ENCODE assay signal across 1 cellular context in the genomic region with DNA sequence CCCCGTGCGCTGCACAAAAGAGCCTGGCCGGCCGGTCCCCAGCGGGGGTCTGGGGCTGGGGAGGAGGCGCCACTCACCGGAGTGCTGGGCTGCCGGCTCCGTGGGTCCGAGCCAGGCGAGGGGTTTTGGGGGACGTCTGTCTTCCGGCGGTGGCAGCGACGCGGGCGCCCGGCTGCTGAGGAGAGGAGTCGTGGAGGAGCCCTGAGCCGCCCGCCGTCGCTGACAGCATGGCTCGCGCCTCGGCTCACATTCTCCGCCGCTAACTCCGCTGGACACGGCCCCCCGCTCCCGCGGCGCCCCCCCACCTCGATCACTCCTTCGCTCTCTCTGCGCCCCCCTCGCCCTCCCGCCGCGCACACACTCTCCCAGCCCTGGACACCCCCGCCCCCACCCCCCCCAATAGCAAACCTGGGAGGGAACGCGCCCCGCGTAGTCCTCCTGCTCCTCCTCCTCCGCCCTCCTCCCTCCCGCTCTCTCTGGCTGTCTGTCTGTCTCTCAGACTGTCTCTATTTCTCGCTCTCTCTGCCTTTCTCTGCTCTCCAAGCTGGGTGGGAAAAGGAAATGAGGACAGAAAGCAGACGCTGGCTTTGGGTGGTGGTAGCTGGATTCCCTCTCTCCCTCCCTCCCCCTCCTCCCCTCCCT.
A peak's percentile ranks its signal among the peaks of the same experiment; 100 is the strongest.
TF ChIP-seq lines count a peak whose summit lies in the region.

No MANE protein-coding gene starts in this region.

TF ChIP-seq in HEK293, 187 proteins besides CTCF, POLR2A, EP300 and RAD21 (continued from another document and continues in another):
- TF ChIP-seq, protein P1, sequence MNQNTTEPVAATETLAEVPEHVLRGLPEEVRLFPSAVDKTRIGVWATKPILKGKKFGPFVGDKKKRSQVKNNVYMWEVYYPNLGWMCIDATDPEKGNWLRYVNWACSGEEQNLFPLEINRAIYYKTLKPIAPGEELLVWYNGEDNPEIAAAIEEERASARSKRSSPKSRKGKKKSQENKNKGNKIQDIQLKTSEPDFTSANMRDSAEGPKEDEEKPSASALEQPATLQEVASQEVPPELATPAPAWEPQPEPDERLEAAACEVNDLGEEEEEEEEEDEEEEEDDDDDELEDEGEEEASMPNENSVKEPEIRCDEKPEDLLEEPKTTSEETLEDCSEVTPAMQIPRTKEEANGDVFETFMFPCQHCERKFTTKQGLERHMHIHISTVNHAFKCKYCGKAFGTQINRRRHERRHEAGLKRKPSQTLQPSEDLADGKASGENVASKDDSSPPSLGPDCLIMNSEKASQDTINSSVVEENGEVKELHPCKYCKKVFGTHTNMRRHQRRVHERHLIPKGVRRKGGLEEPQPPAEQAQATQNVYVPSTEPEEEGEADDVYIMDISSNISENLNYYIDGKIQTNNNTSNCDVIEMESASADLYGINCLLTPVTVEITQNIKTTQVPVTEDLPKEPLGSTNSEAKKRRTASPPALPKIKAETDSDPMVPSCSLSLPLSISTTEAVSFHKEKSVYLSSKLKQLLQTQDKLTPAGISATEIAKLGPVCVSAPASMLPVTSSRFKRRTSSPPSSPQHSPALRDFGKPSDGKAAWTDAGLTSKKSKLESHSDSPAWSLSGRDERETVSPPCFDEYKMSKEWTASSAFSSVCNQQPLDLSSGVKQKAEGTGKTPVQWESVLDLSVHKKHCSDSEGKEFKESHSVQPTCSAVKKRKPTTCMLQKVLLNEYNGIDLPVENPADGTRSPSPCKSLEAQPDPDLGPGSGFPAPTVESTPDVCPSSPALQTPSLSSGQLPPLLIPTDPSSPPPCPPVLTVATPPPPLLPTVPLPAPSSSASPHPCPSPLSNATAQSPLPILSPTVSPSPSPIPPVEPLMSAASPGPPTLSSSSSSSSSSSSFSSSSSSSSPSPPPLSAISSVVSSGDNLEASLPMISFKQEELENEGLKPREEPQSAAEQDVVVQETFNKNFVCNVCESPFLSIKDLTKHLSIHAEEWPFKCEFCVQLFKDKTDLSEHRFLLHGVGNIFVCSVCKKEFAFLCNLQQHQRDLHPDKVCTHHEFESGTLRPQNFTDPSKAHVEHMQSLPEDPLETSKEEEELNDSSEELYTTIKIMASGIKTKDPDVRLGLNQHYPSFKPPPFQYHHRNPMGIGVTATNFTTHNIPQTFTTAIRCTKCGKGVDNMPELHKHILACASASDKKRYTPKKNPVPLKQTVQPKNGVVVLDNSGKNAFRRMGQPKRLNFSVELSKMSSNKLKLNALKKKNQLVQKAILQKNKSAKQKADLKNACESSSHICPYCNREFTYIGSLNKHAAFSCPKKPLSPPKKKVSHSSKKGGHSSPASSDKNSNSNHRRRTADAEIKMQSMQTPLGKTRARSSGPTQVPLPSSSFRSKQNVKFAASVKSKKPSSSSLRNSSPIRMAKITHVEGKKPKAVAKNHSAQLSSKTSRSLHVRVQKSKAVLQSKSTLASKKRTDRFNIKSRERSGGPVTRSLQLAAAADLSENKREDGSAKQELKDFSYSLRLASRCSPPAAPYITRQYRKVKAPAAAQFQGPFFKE (tag by site-specific recombination; IDR thresholded peaks at IDR 0.05; ENCODE audit: borderline replicate concordance), result no peak
- TF ChIP-seq SALL2 (tag by site-specific recombination; IDR thresholded peaks at IDR 0.05; ENCODE audit: borderline replicate concordance) (no peak), ZNF24 (tag by site-specific recombination; IDR thresholded peaks at IDR 0.05) (0 out of 2 replicates have a peak, but pooled peaks have one; percentile 16), ZNF10 (tag by site-specific recombination; IDR thresholded peaks at IDR 0.05) (no peak), ZNF366 (tag by site-specific recombination; conservative IDR thresholded peaks at IDR 0.05) (no peak), ZFP41 (tag by site-specific recombination; IDR thresholded peaks at IDR 0.05; ENCODE audit: borderline replicate concordance) (no peak), RBAK (tag by site-specific recombination; IDR thresholded peaks at IDR 0.05) (no peak), ZSCAN30 (tag by site-specific recombination; IDR thresholded peaks at IDR 0.05) (no peak), KLF7 (tag by site-specific recombination; IDR thresholded peaks at IDR 0.05; ENCODE audit: borderline replicate concordance) (no peak), ZSCAN23 (tag by site-specific recombination; IDR thresholded peaks at IDR 0.05) (no peak), ZNF214 (tag by site-specific recombination; IDR thresholded peaks at IDR 0.05; ENCODE audit: borderline replicate concordance) (no peak), ZNF473 (tag by site-specific recombination; IDR thresholded peaks at IDR 0.05) (no peak), ZNF302 (tag by site-specific recombination; IDR thresholded peaks at IDR 0.05; ENCODE audit: low read depth) (no peak), SP2 (tag by site-specific recombination; IDR thresholded peaks at IDR 0.05) (no peak), ZNF433 (tag by site-specific recombination; IDR thresholded peaks at IDR 0.05; ENCODE audit: low read depth) (no peak), ZEB2 (tag by site-specific recombination; IDR thresholded peaks at IDR 0.05) (no peak; the same call in 1 of the 2 replicates), ZNF621 (tag by site-specific recombination; IDR thresholded peaks at IDR 0.05) (no peak), ZNF211 (tag by site-specific recombination; IDR thresholded peaks at IDR 0.05; ENCODE audit: low read depth) (no peak), GLIS1 (tag by site-specific recombination; IDR thresholded peaks at IDR 0.05) (peak; percentile 82), ZNF2 (tag by site-specific recombination; IDR thresholded peaks at IDR 0.05) (no peak), ZNF768 (tag by site-specific recombination; IDR thresholded peaks at IDR 0.05) (no peak), ZNF175 (tag by site-specific recombination; IDR thresholded peaks at IDR 0.05) (no peak), IKZF3 (tag by site-specific recombination; IDR thresholded peaks at IDR 0.05) (no peak), ZNF792 (tag by site-specific recombination; IDR thresholded peaks at IDR 0.05) (no peak), ZNF600 (tag by site-specific recombination; IDR thresholded peaks at IDR 0.05) (no peak), ZNF155 (tag by site-specific recombination; IDR thresholded peaks at IDR 0.05) (no peak), ZNF529 (tag by site-specific recombination; IDR thresholded peaks at IDR 0.05; ENCODE audit: insufficient replicate concordance) (no peak), YY2 (tag by site-specific recombination; IDR thresholded peaks at IDR 0.05) (no peak), SCRT1 (tag by site-specific recombination; IDR thresholded peaks at IDR 0.05; ENCODE audit: borderline replicate concordance) (no peak), ZNF324 (tag by site-specific recombination; IDR thresholded peaks at IDR 0.05) (no peak), BCL11B (tag by site-specific recombination; IDR thresholded peaks at IDR 0.05; ENCODE audit: low read depth) (no peak), ZNF121 (tag by site-specific recombination; IDR thresholded peaks at IDR 0.05) (no peak), ZNF530 (tag by site-specific recombination; IDR thresholded peaks at IDR 0.05; ENCODE audit: low read depth) (no peak), ZIC2 (tag by site-specific recombination; IDR thresholded peaks at IDR 0.05) (peak; percentile 66), KLF8 (tag by site-specific recombination; IDR thresholded peaks at IDR 0.05) (no peak), SCRT2 (tag by site-specific recombination; IDR thresholded peaks at IDR 0.05) (no peak), ZNF610 (tag by site-specific recombination; IDR thresholded peaks at IDR 0.05; ENCODE audit: borderline replicate concordance) (no peak), MEIS1 (CRISPR knock-in tag; IDR thresholded peaks at IDR 0.05; ENCODE audit: borderline replicate concordance) (no peak)
- TF ChIP-seq, protein P2, sequence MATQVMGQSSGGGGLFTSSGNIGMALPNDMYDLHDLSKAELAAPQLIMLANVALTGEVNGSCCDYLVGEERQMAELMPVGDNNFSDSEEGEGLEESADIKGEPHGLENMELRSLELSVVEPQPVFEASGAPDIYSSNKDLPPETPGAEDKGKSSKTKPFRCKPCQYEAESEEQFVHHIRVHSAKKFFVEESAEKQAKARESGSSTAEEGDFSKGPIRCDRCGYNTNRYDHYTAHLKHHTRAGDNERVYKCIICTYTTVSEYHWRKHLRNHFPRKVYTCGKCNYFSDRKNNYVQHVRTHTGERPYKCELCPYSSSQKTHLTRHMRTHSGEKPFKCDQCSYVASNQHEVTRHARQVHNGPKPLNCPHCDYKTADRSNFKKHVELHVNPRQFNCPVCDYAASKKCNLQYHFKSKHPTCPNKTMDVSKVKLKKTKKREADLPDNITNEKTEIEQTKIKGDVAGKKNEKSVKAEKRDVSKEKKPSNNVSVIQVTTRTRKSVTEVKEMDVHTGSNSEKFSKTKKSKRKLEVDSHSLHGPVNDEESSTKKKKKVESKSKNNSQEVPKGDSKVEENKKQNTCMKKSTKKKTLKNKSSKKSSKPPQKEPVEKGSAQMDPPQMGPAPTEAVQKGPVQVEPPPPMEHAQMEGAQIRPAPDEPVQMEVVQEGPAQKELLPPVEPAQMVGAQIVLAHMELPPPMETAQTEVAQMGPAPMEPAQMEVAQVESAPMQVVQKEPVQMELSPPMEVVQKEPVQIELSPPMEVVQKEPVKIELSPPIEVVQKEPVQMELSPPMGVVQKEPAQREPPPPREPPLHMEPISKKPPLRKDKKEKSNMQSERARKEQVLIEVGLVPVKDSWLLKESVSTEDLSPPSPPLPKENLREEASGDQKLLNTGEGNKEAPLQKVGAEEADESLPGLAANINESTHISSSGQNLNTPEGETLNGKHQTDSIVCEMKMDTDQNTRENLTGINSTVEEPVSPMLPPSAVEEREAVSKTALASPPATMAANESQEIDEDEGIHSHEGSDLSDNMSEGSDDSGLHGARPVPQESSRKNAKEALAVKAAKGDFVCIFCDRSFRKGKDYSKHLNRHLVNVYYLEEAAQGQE (tag by site-specific recombination; IDR thresholded peaks at IDR 0.05), result no peak
- TF ChIP-seq, protein P3, sequence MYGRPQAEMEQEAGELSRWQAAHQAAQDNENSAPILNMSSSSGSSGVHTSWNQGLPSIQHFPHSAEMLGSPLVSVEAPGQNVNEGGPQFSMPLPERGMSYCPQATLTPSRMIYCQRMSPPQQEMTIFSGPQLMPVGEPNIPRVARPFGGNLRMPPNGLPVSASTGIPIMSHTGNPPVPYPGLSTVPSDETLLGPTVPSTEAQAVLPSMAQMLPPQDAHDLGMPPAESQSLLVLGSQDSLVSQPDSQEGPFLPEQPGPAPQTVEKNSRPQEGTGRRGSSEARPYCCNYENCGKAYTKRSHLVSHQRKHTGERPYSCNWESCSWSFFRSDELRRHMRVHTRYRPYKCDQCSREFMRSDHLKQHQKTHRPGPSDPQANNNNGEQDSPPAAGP (tag by site-specific recombination; IDR thresholded peaks at IDR 0.05), result no peak
- TF ChIP-seq, protein P4, sequence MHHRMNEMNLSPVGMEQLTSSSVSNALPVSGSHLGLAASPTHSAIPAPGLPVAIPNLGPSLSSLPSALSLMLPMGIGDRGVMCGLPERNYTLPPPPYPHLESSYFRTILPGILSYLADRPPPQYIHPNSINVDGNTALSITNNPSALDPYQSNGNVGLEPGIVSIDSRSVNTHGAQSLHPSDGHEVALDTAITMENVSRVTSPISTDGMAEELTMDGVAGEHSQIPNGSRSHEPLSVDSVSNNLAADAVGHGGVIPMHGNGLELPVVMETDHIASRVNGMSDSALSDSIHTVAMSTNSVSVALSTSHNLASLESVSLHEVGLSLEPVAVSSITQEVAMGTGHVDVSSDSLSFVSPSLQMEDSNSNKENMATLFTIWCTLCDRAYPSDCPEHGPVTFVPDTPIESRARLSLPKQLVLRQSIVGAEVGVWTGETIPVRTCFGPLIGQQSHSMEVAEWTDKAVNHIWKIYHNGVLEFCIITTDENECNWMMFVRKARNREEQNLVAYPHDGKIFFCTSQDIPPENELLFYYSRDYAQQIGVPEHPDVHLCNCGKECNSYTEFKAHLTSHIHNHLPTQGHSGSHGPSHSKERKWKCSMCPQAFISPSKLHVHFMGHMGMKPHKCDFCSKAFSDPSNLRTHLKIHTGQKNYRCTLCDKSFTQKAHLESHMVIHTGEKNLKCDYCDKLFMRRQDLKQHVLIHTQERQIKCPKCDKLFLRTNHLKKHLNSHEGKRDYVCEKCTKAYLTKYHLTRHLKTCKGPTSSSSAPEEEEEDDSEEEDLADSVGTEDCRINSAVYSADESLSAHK (tag by site-specific recombination; IDR thresholded peaks at IDR 0.05), result no peak
- TF ChIP-seq, protein P5, sequence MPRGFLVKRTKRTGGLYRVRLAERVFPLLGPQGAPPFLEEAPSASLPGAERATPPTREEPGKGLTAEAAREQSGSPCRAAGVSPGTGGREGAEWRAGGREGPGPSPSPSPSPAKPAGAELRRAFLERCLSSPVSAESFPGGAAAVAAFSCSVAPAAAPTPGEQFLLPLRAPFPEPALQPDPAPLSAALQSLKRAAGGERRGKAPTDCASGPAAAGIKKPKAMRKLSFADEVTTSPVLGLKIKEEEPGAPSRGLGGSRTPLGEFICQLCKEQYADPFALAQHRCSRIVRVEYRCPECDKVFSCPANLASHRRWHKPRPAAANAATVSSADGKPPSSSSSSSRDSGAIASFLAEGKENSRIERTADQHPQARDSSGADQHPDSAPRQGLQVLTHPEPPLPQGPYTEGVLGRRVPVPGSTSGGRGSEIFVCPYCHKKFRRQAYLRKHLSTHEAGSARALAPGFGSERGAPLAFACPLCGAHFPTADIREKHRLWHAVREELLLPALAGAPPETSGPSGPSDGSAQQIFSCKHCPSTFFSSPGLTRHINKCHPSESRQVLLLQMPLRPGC (tag by site-specific recombination; IDR thresholded peaks at IDR 0.05), result peak; percentile 24; the same call in 1 of the 2 replicates
- TF ChIP-seq, protein P6, sequence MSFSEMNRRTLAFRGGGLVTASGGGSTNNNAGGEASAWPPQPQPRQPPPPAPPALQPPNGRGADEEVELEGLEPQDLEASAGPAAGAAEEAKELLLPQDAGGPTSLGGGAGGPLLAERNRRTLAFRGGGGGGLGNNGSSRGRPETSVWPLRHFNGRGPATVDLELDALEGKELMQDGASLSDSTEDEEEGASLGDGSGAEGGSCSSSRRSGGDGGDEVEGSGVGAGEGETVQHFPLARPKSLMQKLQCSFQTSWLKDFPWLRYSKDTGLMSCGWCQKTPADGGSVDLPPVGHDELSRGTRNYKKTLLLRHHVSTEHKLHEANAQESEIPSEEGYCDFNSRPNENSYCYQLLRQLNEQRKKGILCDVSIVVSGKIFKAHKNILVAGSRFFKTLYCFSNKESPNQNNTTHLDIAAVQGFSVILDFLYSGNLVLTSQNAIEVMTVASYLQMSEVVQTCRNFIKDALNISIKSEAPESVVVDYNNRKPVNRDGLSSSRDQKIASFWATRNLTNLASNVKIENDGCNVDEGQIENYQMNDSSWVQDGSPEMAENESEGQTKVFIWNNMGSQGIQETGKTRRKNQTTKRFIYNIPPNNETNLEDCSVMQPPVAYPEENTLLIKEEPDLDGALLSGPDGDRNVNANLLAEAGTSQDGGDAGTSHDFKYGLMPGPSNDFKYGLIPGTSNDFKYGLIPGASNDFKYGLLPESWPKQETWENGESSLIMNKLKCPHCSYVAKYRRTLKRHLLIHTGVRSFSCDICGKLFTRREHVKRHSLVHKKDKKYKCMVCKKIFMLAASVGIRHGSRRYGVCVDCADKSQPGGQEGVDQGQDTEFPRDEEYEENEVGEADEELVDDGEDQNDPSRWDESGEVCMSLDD (tag by site-specific recombination; IDR thresholded peaks at IDR 0.05), result peak; percentile 15; the same call in 1 of the 2 replicates
- TF ChIP-seq, protein P7, sequence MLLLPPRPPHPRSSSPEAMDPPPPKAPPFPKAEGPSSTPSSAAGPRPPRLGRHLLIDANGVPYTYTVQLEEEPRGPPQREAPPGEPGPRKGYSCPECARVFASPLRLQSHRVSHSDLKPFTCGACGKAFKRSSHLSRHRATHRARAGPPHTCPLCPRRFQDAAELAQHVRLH (tag by site-specific recombination; IDR thresholded peaks at IDR 0.05), result no peak
